ENCODE assay signal across 8 cellular contexts in the genomic region with DNA sequence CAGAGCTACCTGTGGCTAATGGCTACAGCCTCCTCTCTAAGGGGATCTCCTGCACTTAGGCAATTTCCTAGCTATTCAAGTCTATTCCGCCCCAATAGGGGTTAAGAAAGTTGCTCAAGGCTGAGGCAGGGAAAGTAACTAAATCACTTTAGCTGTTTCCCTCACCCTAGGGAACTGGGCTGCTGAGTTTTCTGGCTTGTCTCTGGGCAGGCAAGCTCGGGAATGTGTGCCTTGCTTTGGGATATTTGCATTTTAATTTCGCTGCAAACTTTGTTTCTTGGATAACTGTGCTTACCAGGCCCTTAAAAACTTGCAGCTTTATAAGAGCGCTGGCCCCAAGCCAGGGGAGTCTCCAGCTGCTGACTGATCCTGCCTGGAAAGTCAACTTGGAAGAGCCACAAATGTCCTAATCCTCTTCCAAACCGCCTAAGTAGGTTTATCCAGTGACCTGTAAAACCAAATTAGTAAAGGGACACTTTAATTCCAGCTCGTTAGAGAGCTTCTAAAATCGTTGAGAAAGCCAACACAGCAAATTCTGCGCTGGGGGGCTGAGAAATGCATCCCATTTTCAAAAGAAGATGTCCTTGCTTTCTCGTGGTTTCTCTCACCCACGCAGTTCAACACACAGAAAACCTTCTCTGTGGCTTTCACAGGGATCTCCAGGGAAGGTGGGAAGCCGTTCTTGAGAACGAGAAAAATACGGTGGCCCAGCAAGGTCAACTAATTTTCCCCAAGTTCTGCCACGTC. TPM values are rescaled to one million over a fixed set of nuclear protein-coding genes. Genes with fewer than 3 reads are reported as not detected.
DNase-seq lines count a peak whose midpoint lies in the region; ATAC-seq and TF ChIP-seq lines count a peak whose summit lies in the region.

No MANE protein-coding gene starts in this region.

- H3K4me1 ChIP-seq in SJCRH30 = peaks cover 16% of the 10 kb centered on the region
- peaks cover 26% of the 10 kb centered on the region for H3K4me1 ChIP-seq in psoas muscle

- TF ChIP-seq CTCF in psoas muscle (IDR thresholded peaks at IDR 0.05) = no peak

- no peaks in the 10 kb centered on the region for H3K9me3 ChIP-seq in SJCRH30 (replicated peaks)
- H3K9me3 ChIP-seq in psoas muscle = no peaks in the 10 kb centered on the region

- H3K4me3 ChIP-seq in SJCRH30 (peak overlapping the region; percentile 45), psoas muscle (peak overlapping the region; percentile 40)

- intact Hi-C loops in psoas muscle (cut with DNase I) = loop anchor here in 1 of 2 donors (1.0 kb wide), 1 partner anchor 59 kb away; a partner anchor contains a TSS

- H3K27me3 ChIP-seq in SJCRH30 (no peaks in the 10 kb centered on the region), psoas muscle (ENCODE audit: insufficient read depth in 3 of 3, low read length in 2 of 3) (no peaks in the 10 kb centered on the region)

- ATAC-seq in psoas muscle (peak; percentile 45 to 62 (median 48)), GM19324 (IDR thresholded peaks at IDR 0.05; ENCODE audit: low FRiP score, unreplicated experiment) (no peak)

- 23 to 36% (median 26%) methylated on average over 14 of the region's 14 CpGs for WGBS in psoas muscle, 3 donors

- H3K27ac ChIP-seq in SJCRH30 = peak overlapping the region; percentile 37
- peak overlapping the region; percentile 92 for H3K27ac ChIP-seq in psoas muscle

- H3K36me3 ChIP-seq in SJCRH30 (no peaks in the 10 kb centered on the region), psoas muscle (ENCODE audit: insufficient read depth in 1 of 2, low read depth in 1 of 2) (no peaks in the 10 kb centered on the region)

- peak; percentile 52 for DNase-seq in DMS79 (lab: John Stamatoyannopoulos, UW)
- DNase-seq in SJCRH30 = peak; percentile 65 to 82
- DNase-seq in glomerular visceral epithelial cell (ENCODE audit: extremely low spot score) = peak; percentile 55
- peak; percentile 83 to 91 for DNase-seq in psoas muscle
- DNase-seq in HuH-7 (ENCODE audit: low spot score) = no peak
- DNase-seq in SW480 (ENCODE audit: low spot score) = no peak
- DNase-seq in HUDEP-2 (lab: John Stamatoyannopoulos, UW; ENCODE audit: unreplicated experiment in 76 of 76) = no peak

RNA-seq across cellular contexts. Expression of a gene that starts 59.5 kb away (rescaled TPM):
- 133 and 148 TPM in 2 replicates for total RNA-seq in SJCRH30 (2014; rRNA removed; shearing (Covaris generic))
- 10 to 100 TPM; 38.2 to 52.0 (median 45.4) TPM for total RNA-seq in psoas muscle
- polyA plus RNA-seq in psoas muscle = 10 to 100 TPM; 13.9 to 23.1 (median 14.3) TPM

Comparison
In these comparisons a context has a peak if more than half of its experiments do, and no peak if none do; other contexts are left out.
1. DNase-seq: peak in DMS79 (single experiment), SJCRH30 (2 of 2), glomerular visceral epithelial cell (single experiment) and psoas muscle (2 of 2); none in HuH-7 (single experiment), SW480 (single experiment) and HUDEP-2 (0 of 76).